In genomic region chr4:71130827-71131603, GRCh38 we compare ENCODE assay signal across 11 cellular contexts.
DNase-seq lines count a peak whose midpoint lies in the region; ATAC-seq, FAIRE-seq and TF ChIP-seq lines count a peak whose summit lies in the region.
"Had no signal": no experiment of that assay in that cellular context is flagged by ENCODE, and none has a peak within 500 bp of the region (broad histone marks: within the 10 kb centered on the region; RNA-seq: fewer than 3 reads in every experiment).

No MANE protein-coding gene starts in this region.

- no peaks in the 10 kb centered on the region for H3K36me3 ChIP-seq in bronchial epithelial cell (ENCODE audit: control insufficient read depth, insufficient read depth, low read length)
- H3K36me3 ChIP-seq: gastroesophageal sphincter had no signal

- no peak for ATAC-seq in GM21717 (IDR thresholded peaks at IDR 0.05; ENCODE audit: unreplicated experiment)
- ATAC-seq: gastroesophageal sphincter had no signal

- peak; percentile 48 for TF ChIP-seq CTCF in AG09319 (IDR thresholded peaks at IDR 0.05; ENCODE audit: low read depth, low read length)
- no peak for TF ChIP-seq CTCF in bronchial epithelial cell (IDR thresholded peaks at IDR 0.05; ENCODE audit: insufficient read depth, low read length, severe bottlenecking)

- DNase-seq in AG09319 (ENCODE audit: extremely low read depth, low read depth) (no peak), HTR-8/SVneo (ENCODE audit: insufficient read length, low spot score) (peak; percentile 7), bronchial epithelial cell (ENCODE audit: low read depth) (peak; percentile 27), myocyte (ENCODE audit: low read depth) (peak; percentile 60), SK-N-DZ (ENCODE audit: low spot score) (no peak), retina (no peak), NOMO-1 (lab: John Stamatoyannopoulos, UW; ENCODE audit: unreplicated experiment in 2 of 2) (no peak)
- DNase-seq: activated gamma-delta T cell; stimulated activated CD8-positive, alpha-beta memory T cell treated with anti-CD3 and anti-CD28 coated beads, Interleukin-4, amount 100 ng/mL, for 48 hours had no signal

- no peaks in the 10 kb centered on the region for H3K27me3 ChIP-seq in bronchial epithelial cell (ENCODE audit: control insufficient read depth, insufficient read depth, low read length)
- H3K27me3 ChIP-seq: gastroesophageal sphincter had no signal

- H3K4me3 ChIP-seq in bronchial epithelial cell (ENCODE audit: low read depth, low read length) = no peak overlapping the region
- H3K4me3 ChIP-seq: gastroesophageal sphincter had no signal

- FAIRE-seq in HTR-8/SVneo (lab: Jason Lieb, UNC) (no peak), bronchial epithelial cell (lab: Jason Lieb, UNC) (no peak)

Comparison
In these comparisons a context has a peak if more than half of its experiments do, and no peak if none do; other contexts are left out.
1. DNase-seq: peak in HTR-8/SVneo (single experiment), bronchial epithelial cell (single experiment) and myocyte (single experiment); none in AG09319 (single experiment), SK-N-DZ (single experiment), retina (single experiment) and NOMO-1 (0 of 2).